Comparison of ENCODE assay signal across 16 cellular contexts in genomic region chr3:187906922-187907321, GRCh38.
DNase-seq lines count a peak whose midpoint lies in the region; ATAC-seq and TF ChIP-seq lines count a peak whose summit lies in the region.
"Had no signal": no experiment of that assay in that cellular context is flagged by ENCODE, and none has a peak within 500 bp of the region (broad histone marks: within the 10 kb centered on the region; RNA-seq: fewer than 3 reads in every experiment).

No MANE protein-coding gene starts in this region.

- H3K9me3 ChIP-seq in esophagus muscularis mucosa (no peaks in the 10 kb centered on the region), gastroesophageal sphincter (no peaks in the 10 kb centered on the region), suprapubic skin (no peaks in the 10 kb centered on the region), aorta (ENCODE audit: control insufficient read depth, low read length) (peaks cover 1% of the 10 kb centered on the region)

- peaks cover 0 to 37% (median 31%) of the 10 kb centered on the region in 4 donors for H3K4me1 ChIP-seq in esophagus muscularis mucosa
- H3K4me1 ChIP-seq in gastroesophageal sphincter, result peaks cover 4 to 50% (median 6%) of the 10 kb centered on the region in 3 donors
- peaks cover 24% of the 10 kb centered on the region for H3K4me1 ChIP-seq in suprapubic skin
- no peaks in the 10 kb centered on the region for H3K4me1 ChIP-seq in aorta (ENCODE audit: control insufficient read depth in 1 of 2, insufficient read depth in 2 of 2, low read length in 2 of 2)

- H3K4me3 ChIP-seq in esophagus muscularis mucosa, result no peak overlapping the region
- H3K4me3 ChIP-seq in gastroesophageal sphincter, result no peak overlapping the region
- H3K4me3 ChIP-seq in suprapubic skin, result no peak overlapping the region
- no peak overlapping the region for H3K4me3 ChIP-seq in aorta (ENCODE audit: low read length in 2 of 2)
- H3K4me3 ChIP-seq: GM23248 had no signal

- ATAC-seq in gastroesophageal sphincter, result peak; percentile 65
- peak; percentile 62 for ATAC-seq in aorta (ENCODE audit: low FRiP score)
- no peak for ATAC-seq in HG03378 (IDR thresholded peaks at IDR 0.05; ENCODE audit: unreplicated experiment)

- DNase-seq in esophagus muscularis mucosa (ENCODE audit: extremely low spot score) (no peak), suprapubic skin (ENCODE audit: low spot score in 2 of 2) (no peak), aorta (no peak), mesenteric fat pad (ENCODE audit: low spot score) (no peak), GDM1 (lab: John Stamatoyannopoulos, UW) (no peak)
- DNase-seq: C1 segment of cervical spinal cord; Calu3; CD4-positive, alpha-beta memory T cell; COR-L47; DMS53; DMS79 treated with DMSO at 0.1 percent for 48 hours; GM23248; H7; HCEC 1CT had no signal

- intact Hi-C loops in esophagus muscularis mucosa (cut with DNase I), result no loop called here
- intact Hi-C loops in aorta (cut with DNase I), result no loop called here

- TF ChIP-seq EP300 in esophagus muscularis mucosa (IDR thresholded peaks at IDR 0.05), result no peak
- TF ChIP-seq EP300 in gastroesophageal sphincter (IDR thresholded peaks at IDR 0.05), result no peak
- TF ChIP-seq EP300 in suprapubic skin (IDR thresholded peaks at IDR 0.05), result no peak

- 56% methylated on average over 5 of the region's 5 CpGs for WGBS in esophagus muscularis mucosa
- WGBS in gastroesophageal sphincter (ENCODE audit: low coverage in 1 of 2), 2 donors, result 58 to 59% methylated on average over 5 of the region's 5 CpGs
- whole genome bisulfite sequencing in suprapubic skin, result 52% methylated on average over 5 of the region's 5 CpGs
- 76 to 77% methylated on average over 5 of the region's 5 CpGs for WGBS in aorta, 2 donors

- no peak for TF ChIP-seq CTCF in esophagus muscularis mucosa (IDR thresholded peaks at IDR 0.05)
- TF ChIP-seq CTCF in gastroesophageal sphincter (IDR thresholded peaks at IDR 0.05), result no peak
- no peak for TF ChIP-seq CTCF in suprapubic skin (IDR thresholded peaks at IDR 0.05)

- H3K27ac ChIP-seq in esophagus muscularis mucosa (replicated peaks in 1 of 4), result peak overlapping the region; percentile 45 to 75 (median 64)
- H3K27ac ChIP-seq in gastroesophageal sphincter, result peak overlapping the region in 2 of 4 donors; percentile 59 to 64
- H3K27ac ChIP-seq in suprapubic skin, result peak overlapping the region; percentile 66
- H3K27ac ChIP-seq in aorta (ENCODE audit: low read depth in 1 of 2, low read length in 2 of 2), result no peak overlapping the region
- H3K27ac ChIP-seq: GM23248 had no signal

- H3K27me3 ChIP-seq in esophagus muscularis mucosa (no peaks in the 10 kb centered on the region), gastroesophageal sphincter (no peaks in the 10 kb centered on the region), suprapubic skin (no peaks in the 10 kb centered on the region), aorta (ENCODE audit: control insufficient read depth in 1 of 2, insufficient read depth in 2 of 2, low read length in 1 of 2) (no peaks in the 10 kb centered on the region)

- TF ChIP-seq POLR2A in esophagus muscularis mucosa (IDR thresholded peaks at IDR 0.05; ENCODE audit: low read depth) (no peak), gastroesophageal sphincter (IDR thresholded peaks at IDR 0.05) (no peak), suprapubic skin (IDR thresholded peaks at IDR 0.05) (no peak)

- H3K36me3 ChIP-seq in esophagus muscularis mucosa (no peaks in the 10 kb centered on the region), gastroesophageal sphincter (no peaks in the 10 kb centered on the region), suprapubic skin (no peaks in the 10 kb centered on the region), aorta (ENCODE audit: control insufficient read depth in 1 of 2, insufficient read depth in 2 of 2, low read length in 1 of 2) (no peaks in the 10 kb centered on the region)

Comparison
In these comparisons a context has a peak if more than half of its experiments do, and no peak if none do; other contexts are left out.
1. H3K27ac ChIP-seq: peak in esophagus muscularis mucosa (4 of 4) and suprapubic skin (single experiment); none in aorta (0 of 2).